In genomic region chr16:75648265-75649076, GRCh38 we compare ENCODE assay signal across 8 cellular contexts. TPM values are rescaled to one million over a fixed set of nuclear protein-coding genes. Genes with fewer than 3 reads are reported as not detected.
DNase-seq lines count a peak whose midpoint lies in the region; ATAC-seq and TF ChIP-seq lines count a peak whose summit lies in the region.

No MANE protein-coding gene starts in this region.

- no peaks in the 10 kb centered on the region for H3K27me3 ChIP-seq in adipocyte (replicated peaks; ENCODE audit: control insufficient read depth, insufficient read depth, low read length)
- H3K27me3 ChIP-seq in heart right ventricle = no peaks in the 10 kb centered on the region
- H3K27me3 ChIP-seq in upper lobe of left lung = no peaks in the 10 kb centered on the region

- H3K27ac ChIP-seq in heart right ventricle (peak overlapping the region; percentile 90 to 99 (median 98)), upper lobe of left lung (peak overlapping the region; percentile 97 to 99 (median 98))

- H3K4me1 ChIP-seq in adipocyte (ENCODE audit: control insufficient read depth, insufficient read depth, low read length) = peaks cover 54% of the 10 kb centered on the region
- peaks cover 0 to 72% (median 68%) of the 10 kb centered on the region in 9 donors for H3K4me1 ChIP-seq in heart right ventricle
- H3K4me1 ChIP-seq in upper lobe of left lung = peaks cover 51 to 71% (median 55%) of the 10 kb centered on the region in 4 donors

- CTCF ChIA-PET in GM10248 (lab: Yijun Ruan, JAX) (interaction anchor here (0.9 to 2.6 kb wide), 11 partner anchors 8 to 414 kb away, joined by 3 to 12 read pairs (median 4); partner anchors contain the start of gene ADAT1), HEK293T (lab: Yijun Ruan, JAX) (interaction anchor here (0.6 to 0.7 kb wide), 2 partner anchors 26 to 151 kb away, joined by 3 read pairs; partner anchors contain the start of gene ADAT1)

- intact Hi-C loops in heart right ventricle (cut with DNase I) (loop anchor here in 3 of 10 donors (5.0 to 10.0 kb wide), 3 partner anchors 91 to 116 kb away; partner anchors contain the start of gene TMEM231 (in 1 of the 3)), posterior cingulate gyrus (cut with DNase I) (loop anchor here (2.0 kb wide), 1 partner anchor 116 kb away; no protein-coding TSS in a partner anchor)

- no peaks in the 10 kb centered on the region for H3K9me3 ChIP-seq in adipocyte (ENCODE audit: control insufficient read depth, low read length)
- H3K9me3 ChIP-seq in heart right ventricle = no peaks in the 10 kb centered on the region
- H3K9me3 ChIP-seq in upper lobe of left lung = no peaks in the 10 kb centered on the region

- ATAC-seq in heart right ventricle = peak; percentile 56 to 87 (median 76)
- ATAC-seq in upper lobe of left lung (ENCODE audit: low FRiP score in 2 of 2) = peak; percentile 80 to 91

- no peak for TF ChIP-seq EP300 in upper lobe of left lung (IDR thresholded peaks at IDR 0.05)

- H3K4me3 ChIP-seq in adipocyte (ENCODE audit: low read length) (peak overlapping the region; percentile 99), heart right ventricle (peak overlapping the region; percentile 62 to 100 (median 96)), upper lobe of left lung (peak overlapping the region; percentile 84 to 99 (median 92))

- 0% methylated on average over 62 of the region's 62 CpGs for WGBS in heart right ventricle, 2 donors
- 0 to 1% methylated on average over 36 to 61 of the region's 62 CpGs for WGBS in upper lobe of left lung, 2 donors

- TF ChIP-seq CTCF in GM10248 (IDR thresholded peaks at IDR 0.05; ENCODE audit: control extremely low read depth, extremely low read depth, low read depth, missing control alignments) (no peak), heart right ventricle (IDR thresholded peaks at IDR 0.05) (no peak), upper lobe of left lung (IDR thresholded peaks at IDR 0.05) (no peak)

- DNase-seq in GM10248 (ENCODE audit: extremely low spot score) (peak; percentile 81), HEK293T (ENCODE audit: extremely low spot score) (peak; percentile 74), MV-4-11 (lab: John Stamatoyannopoulos, UW) (peak; percentile 43), SW 1271 (lab: John Stamatoyannopoulos, UW) (peak; percentile 45 to 80), adipocyte (ENCODE audit: low read depth) (peak; percentile 90), heart right ventricle (peak; percentile 83 to 89), posterior cingulate gyrus (peak; percentile 78 to 97 (median 86)), upper lobe of left lung (peak; percentile 88 to 89)

- TF ChIP-seq POLR2A in upper lobe of left lung (IDR thresholded peaks at IDR 0.05) = peak in 2 of 4 donors; percentile 5 to 41

- peak overlapping the region; percentile 99 for H3K9ac ChIP-seq in adipocyte (ENCODE audit: low read length)

- peaks cover 20% of the 10 kb centered on the region for H3K36me3 ChIP-seq in adipocyte (ENCODE audit: control insufficient read depth, insufficient read depth, low read length, severe bottlenecking)
- peaks cover 0 to 26% (median 0%) of the 10 kb centered on the region in 9 donors for H3K36me3 ChIP-seq in heart right ventricle
- H3K36me3 ChIP-seq in upper lobe of left lung = peaks cover 0 to 20% (median 2%) of the 10 kb centered on the region in 4 donors

- POLR2A ChIA-PET in GM10248 (lab: Yijun Ruan, JAX) (interaction anchor here (0.6 to 2.0 kb wide), 11 partner anchors 10 to 214 kb away, joined by 3 to 12 read pairs (median 5); partner anchors contain the start of genes ADAT1 and GABARAPL2), HEK293T (lab: Yijun Ruan, JAX) (interaction anchor here (1.0 to 3.0 kb wide), 26 partner anchors 8 to 398 kb away, joined by 3 to 32 read pairs (median 4); partner anchors contain the start of genes ADAT1, CFDP1, CHST6 and GABARAPL2)

TF ChIP-seq in HEK293T, 16 proteins besides CTCF, POLR2A, EP300 and RAD21:
- TF ChIP-seq HDGF (IDR thresholded peaks at IDR 0.05; ENCODE audit: borderline replicate concordance) = no peak
- no peak for TF ChIP-seq ARNT (IDR thresholded peaks at IDR 0.05)
- TF ChIP-seq NFRKB (IDR thresholded peaks at IDR 0.05) = no peak; the same call in 1 of the 2 replicates
- no peak for TF ChIP-seq BHLHE40 (IDR thresholded peaks at IDR 0.05; ENCODE audit: borderline replicate concordance)
- TF ChIP-seq SP1 (IDR thresholded peaks at IDR 0.05) = no peak
- TF ChIP-seq ELF4 (IDR thresholded peaks at IDR 0.05) = no peak
- TF ChIP-seq FOXK2 (IDR thresholded peaks at IDR 0.05) = peak; percentile 91

RNA-seq across cellular contexts. Expression of gene TERF2IP, which starts 0.9 kb away (rescaled TPM):
- total RNA-seq in heart right ventricle = 10 to 100 TPM; 49.1 to 79.3 (median 64.5) TPM
- polyA plus RNA-seq in heart right ventricle = 10 to 100 TPM; 43.3 to 71.1 TPM
- total RNA-seq in upper lobe of left lung = 10 to 100 TPM; 45.1 to 70.0 (median 59.1) TPM

RNA-seq across cellular contexts. Expression of gene KARS1, which starts 1.0 kb away (rescaled TPM):
- total RNA-seq in heart right ventricle (100 to 1,000 TPM; 123 to 145 (median 129) TPM), upper lobe of left lung (10 to 100 TPM; 59.4 to 94.2 (median 86.3) TPM)
- 100 to 1,000 TPM in 1 of 2 donors, 10 to 100 TPM in 1; 68.0 to 126 TPM for polyA plus RNA-seq in heart right ventricle

RNA-seq across cellular contexts. Expression of gene ADAT1, which starts 25.4 kb away (rescaled TPM):
- total RNA-seq in heart right ventricle (10 to 100 TPM; 14.3 to 30.6 (median 23.3) TPM), upper lobe of left lung (10 to 100 TPM; 30.6 to 77.5 (median 46.7) TPM)
- polyA plus RNA-seq in heart right ventricle = 1 to 10 TPM; 6.1 to 7.9 TPM

RNA-seq across cellular contexts. Expression of gene CPHXL2, which starts 28.3 kb away (rescaled TPM):
- not detected for total RNA-seq in heart right ventricle
- not detected for polyA plus RNA-seq in heart right ventricle
- not detected for total RNA-seq in upper lobe of left lung

RNA-seq across cellular contexts. Expression of gene DUXB, which starts 52.8 kb away (rescaled TPM):
- total RNA-seq in heart right ventricle (not detected), upper lobe of left lung (not detected)
- not detected for polyA plus RNA-seq in heart right ventricle

Comparison
In these comparisons a context has a peak if more than half of its experiments do, and no peak if none do; other contexts are left out.
1. Peak in every context shown above with its lines: DNase-seq, ATAC-seq, H3K4me3 ChIP-seq and H3K27ac ChIP-seq.